1 cellular context compared by ENCODE assay signal in genomic region chr16:70760221-70760620, GRCh38.
TF ChIP-seq lines count a peak whose summit lies in the region.

No MANE protein-coding gene starts in this region.

TF ChIP-seq in IMR-90, 13 proteins besides CTCF, POLR2A, EP300 and RAD21 (continued from another document):
- TF ChIP-seq MAZ (IDR thresholded peaks at IDR 0.05; ENCODE audit: borderline replicate concordance, low read depth, low read length) (no peak), MAFK (IDR thresholded peaks at IDR 0.05; ENCODE audit: low read depth, low read length) (no peak), BHLHE40 (IDR thresholded peaks at IDR 0.05; ENCODE audit: low read depth, low read length) (no peak), RCOR1 (IDR thresholded peaks at IDR 0.05; ENCODE audit: insufficient replicate concordance, low read length) (no peak), RFX5 (IDR thresholded peaks at IDR 0.05; ENCODE audit: low read depth, low read length) (no peak), NFE2L2 (IDR thresholded peaks at IDR 0.05; ENCODE audit: low read depth, low read length) (no peak), MXI1 (IDR thresholded peaks at IDR 0.05; ENCODE audit: borderline replicate concordance, low read depth, low read length) (no peak)
- TF ChIP-seq, protein P1, sequence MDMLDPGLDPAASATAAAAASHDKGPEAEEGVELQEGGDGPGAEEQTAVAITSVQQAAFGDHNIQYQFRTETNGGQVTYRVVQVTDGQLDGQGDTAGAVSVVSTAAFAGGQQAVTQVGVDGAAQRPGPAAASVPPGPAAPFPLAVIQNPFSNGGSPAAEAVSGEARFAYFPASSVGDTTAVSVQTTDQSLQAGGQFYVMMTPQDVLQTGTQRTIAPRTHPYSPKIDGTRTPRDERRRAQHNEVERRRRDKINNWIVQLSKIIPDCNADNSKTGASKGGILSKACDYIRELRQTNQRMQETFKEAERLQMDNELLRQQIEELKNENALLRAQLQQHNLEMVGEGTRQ (IDR thresholded peaks at IDR 0.05; ENCODE audit: low read depth, low read length), result no peak
- TF ChIP-seq, protein P2, sequence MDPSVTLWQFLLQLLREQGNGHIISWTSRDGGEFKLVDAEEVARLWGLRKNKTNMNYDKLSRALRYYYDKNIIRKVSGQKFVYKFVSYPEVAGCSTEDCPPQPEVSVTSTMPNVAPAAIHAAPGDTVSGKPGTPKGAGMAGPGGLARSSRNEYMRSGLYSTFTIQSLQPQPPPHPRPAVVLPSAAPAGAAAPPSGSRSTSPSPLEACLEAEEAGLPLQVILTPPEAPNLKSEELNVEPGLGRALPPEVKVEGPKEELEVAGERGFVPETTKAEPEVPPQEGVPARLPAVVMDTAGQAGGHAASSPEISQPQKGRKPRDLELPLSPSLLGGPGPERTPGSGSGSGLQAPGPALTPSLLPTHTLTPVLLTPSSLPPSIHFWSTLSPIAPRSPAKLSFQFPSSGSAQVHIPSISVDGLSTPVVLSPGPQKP (IDR thresholded peaks at IDR 0.05; ENCODE audit: borderline replicate concordance, low read depth, low read length), result no peak
